ENCODE assay signal across 1 cellular context in the genomic region with DNA sequence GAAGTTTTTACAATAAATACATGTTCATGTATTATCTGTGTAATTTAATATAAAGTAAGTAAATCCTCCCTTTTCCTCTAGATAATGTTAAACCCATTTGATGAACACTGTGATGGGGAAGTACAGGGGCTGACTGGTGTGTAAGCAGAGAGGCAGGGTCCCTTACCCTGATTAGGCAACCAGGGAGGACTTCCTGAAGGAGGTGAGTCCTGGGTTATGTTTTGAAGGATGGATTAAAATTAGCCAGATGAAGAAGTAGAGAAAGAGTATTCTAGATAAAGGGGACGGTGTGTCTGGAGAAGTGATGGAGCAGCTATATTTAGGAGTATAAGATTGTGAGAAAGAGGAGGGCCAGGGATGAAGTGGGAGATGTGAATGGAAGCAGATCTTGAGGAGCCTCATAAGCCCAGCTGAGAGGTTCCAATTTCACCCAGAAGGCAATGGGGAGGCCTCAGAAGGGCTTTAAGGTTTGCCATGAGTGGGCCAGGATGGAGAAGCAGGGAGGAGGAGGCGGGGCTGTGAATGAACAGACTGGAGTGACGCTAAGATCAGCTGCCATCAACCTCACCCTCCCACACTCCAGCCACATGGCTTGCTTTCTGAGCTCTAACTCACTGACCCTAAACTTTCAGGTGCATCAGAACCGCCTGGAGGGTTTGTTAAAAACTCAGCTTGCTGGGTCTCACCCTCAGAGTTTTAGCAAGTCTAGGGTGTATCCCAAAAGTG.
TF ChIP-seq lines count a peak whose summit lies in the region.

No MANE protein-coding gene starts in this region.

TF ChIP-seq in GM12878, 131 proteins besides CTCF, POLR2A, EP300 and RAD21 (continued from another document and continues in another):
- TF ChIP-seq, protein P1, sequence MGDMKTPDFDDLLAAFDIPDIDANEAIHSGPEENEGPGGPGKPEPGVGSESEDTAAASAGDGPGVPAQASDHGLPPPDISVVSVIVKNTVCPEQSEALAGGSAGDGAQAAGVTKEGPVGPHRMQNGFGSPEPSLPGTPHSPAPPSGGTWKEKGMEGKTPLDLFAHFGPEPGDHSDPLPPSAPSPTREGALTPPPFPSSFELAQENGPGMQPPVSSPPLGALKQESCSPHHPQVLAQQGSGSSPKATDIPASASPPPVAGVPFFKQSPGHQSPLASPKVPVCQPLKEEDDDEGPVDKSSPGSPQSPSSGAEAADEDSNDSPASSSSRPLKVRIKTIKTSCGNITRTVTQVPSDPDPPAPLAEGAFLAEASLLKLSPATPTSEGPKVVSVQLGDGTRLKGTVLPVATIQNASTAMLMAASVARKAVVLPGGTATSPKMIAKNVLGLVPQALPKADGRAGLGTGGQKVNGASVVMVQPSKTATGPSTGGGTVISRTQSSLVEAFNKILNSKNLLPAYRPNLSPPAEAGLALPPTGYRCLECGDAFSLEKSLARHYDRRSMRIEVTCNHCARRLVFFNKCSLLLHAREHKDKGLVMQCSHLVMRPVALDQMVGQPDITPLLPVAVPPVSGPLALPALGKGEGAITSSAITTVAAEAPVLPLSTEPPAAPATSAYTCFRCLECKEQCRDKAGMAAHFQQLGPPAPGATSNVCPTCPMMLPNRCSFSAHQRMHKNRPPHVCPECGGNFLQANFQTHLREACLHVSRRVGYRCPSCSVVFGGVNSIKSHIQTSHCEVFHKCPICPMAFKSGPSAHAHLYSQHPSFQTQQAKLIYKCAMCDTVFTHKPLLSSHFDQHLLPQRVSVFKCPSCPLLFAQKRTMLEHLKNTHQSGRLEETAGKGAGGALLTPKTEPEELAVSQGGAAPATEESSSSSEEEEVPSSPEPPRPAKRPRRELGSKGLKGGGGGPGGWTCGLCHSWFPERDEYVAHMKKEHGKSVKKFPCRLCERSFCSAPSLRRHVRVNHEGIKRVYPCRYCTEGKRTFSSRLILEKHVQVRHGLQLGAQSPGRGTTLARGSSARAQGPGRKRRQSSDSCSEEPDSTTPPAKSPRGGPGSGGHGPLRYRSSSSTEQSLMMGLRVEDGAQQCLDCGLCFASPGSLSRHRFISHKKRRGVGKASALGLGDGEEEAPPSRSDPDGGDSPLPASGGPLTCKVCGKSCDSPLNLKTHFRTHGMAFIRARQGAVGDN (IDR thresholded peaks at IDR 0.05) = peak; percentile 91
- peak; percentile 48 for TF ChIP-seq SP1 (IDR thresholded peaks at IDR 0.05; ENCODE audit: low read depth, low read length)
- TF ChIP-seq SPI1 (IDR thresholded peaks at IDR 0.05; ENCODE audit: borderline replicate concordance, insufficient read depth, low read depth, low read length) = no peak
- no peak for TF ChIP-seq ZNF384 (IDR thresholded peaks at IDR 0.05; ENCODE audit: borderline replicate concordance, low read depth, low read length)
- TF ChIP-seq PML (IDR thresholded peaks at IDR 0.05; ENCODE audit: low read length) = no peak
- TF ChIP-seq YBX1 (IDR thresholded peaks at IDR 0.05) = no peak
- TF ChIP-seq ASH2L (IDR thresholded peaks at IDR 0.05; ENCODE audit: borderline replicate concordance, low read depth) = no peak
- TF ChIP-seq E2F8 (IDR thresholded peaks at IDR 0.05; ENCODE audit: low read depth, partially characterized antibody) = no peak
- no peak for TF ChIP-seq NRF1 (conservative IDR thresholded peaks at IDR 0.05; ENCODE audit: low read depth, low read length)
- TF ChIP-seq NBN (IDR thresholded peaks at IDR 0.05) = peak; percentile 44; the same call in 1 of the 2 replicates
- no peak for TF ChIP-seq ZSCAN29 (IDR thresholded peaks at IDR 0.05)
- TF ChIP-seq ZNF207 (IDR thresholded peaks at IDR 0.05; ENCODE audit: borderline replicate concordance) = no peak
- no peak for TF ChIP-seq ZNF24 (IDR thresholded peaks at IDR 0.05)
- TF ChIP-seq CEBPZ (IDR thresholded peaks at IDR 0.05; ENCODE audit: low read depth, low read length) = no peak
- no peak for TF ChIP-seq SIX5 (IDR thresholded peaks at IDR 0.05; ENCODE audit: low read depth, low read length, severe bottlenecking)
- TF ChIP-seq KAT2A (conservative IDR thresholded peaks at IDR 0.05; ENCODE audit: control insufficient read depth, low read depth, low read length) = no peak
- TF ChIP-seq MEF2B (IDR thresholded peaks at IDR 0.05; ENCODE audit: partially characterized antibody, poor library complexity, severe bottlenecking) = no peak
- TF ChIP-seq RAD51 (IDR thresholded peaks at IDR 0.05) = peak; percentile 81
- no peak for TF ChIP-seq SREBF2 (IDR thresholded peaks at IDR 0.05; ENCODE audit: low read length)
- TF ChIP-seq PAX5 (IDR thresholded peaks at IDR 0.05; ENCODE audit: borderline replicate concordance, low read depth, low read length) = 0 out of 2 replicates have a peak, but pooled peaks have one; percentile 33
- no peak for TF ChIP-seq CBX5 (IDR thresholded peaks at IDR 0.05; ENCODE audit: low read depth)
- TF ChIP-seq CHD1 (IDR thresholded peaks at IDR 0.05; ENCODE audit: low read depth, low read length) = no peak
- no peak for TF ChIP-seq IRF4 (IDR thresholded peaks at IDR 0.05; ENCODE audit: low read depth, low read length)
- no peak for TF ChIP-seq BCLAF1 (IDR thresholded peaks at IDR 0.05)
- no peak for TF ChIP-seq ZBED1 (IDR thresholded peaks at IDR 0.05; ENCODE audit: borderline replicate concordance)
- TF ChIP-seq ZNF622 (IDR thresholded peaks at IDR 0.05) = no peak
- TF ChIP-seq USF1 (IDR thresholded peaks at IDR 0.05; ENCODE audit: borderline replicate concordance, extremely low read length, insufficient read depth, low read depth, low read length) = no peak
- TF ChIP-seq RELA (IDR thresholded peaks at IDR 0.05; ENCODE audit: borderline replicate concordance, partially characterized antibody) = no peak
- peak; percentile 47; the same call in 1 of the 2 replicates for TF ChIP-seq TAF1 (IDR thresholded peaks at IDR 0.05; ENCODE audit: borderline replicate concordance, low read depth, low read length)
- no peak for TF ChIP-seq WRNIP1 (IDR thresholded peaks at IDR 0.05; ENCODE audit: borderline replicate concordance, low read depth, low read length)
- TF ChIP-seq, protein P2, sequence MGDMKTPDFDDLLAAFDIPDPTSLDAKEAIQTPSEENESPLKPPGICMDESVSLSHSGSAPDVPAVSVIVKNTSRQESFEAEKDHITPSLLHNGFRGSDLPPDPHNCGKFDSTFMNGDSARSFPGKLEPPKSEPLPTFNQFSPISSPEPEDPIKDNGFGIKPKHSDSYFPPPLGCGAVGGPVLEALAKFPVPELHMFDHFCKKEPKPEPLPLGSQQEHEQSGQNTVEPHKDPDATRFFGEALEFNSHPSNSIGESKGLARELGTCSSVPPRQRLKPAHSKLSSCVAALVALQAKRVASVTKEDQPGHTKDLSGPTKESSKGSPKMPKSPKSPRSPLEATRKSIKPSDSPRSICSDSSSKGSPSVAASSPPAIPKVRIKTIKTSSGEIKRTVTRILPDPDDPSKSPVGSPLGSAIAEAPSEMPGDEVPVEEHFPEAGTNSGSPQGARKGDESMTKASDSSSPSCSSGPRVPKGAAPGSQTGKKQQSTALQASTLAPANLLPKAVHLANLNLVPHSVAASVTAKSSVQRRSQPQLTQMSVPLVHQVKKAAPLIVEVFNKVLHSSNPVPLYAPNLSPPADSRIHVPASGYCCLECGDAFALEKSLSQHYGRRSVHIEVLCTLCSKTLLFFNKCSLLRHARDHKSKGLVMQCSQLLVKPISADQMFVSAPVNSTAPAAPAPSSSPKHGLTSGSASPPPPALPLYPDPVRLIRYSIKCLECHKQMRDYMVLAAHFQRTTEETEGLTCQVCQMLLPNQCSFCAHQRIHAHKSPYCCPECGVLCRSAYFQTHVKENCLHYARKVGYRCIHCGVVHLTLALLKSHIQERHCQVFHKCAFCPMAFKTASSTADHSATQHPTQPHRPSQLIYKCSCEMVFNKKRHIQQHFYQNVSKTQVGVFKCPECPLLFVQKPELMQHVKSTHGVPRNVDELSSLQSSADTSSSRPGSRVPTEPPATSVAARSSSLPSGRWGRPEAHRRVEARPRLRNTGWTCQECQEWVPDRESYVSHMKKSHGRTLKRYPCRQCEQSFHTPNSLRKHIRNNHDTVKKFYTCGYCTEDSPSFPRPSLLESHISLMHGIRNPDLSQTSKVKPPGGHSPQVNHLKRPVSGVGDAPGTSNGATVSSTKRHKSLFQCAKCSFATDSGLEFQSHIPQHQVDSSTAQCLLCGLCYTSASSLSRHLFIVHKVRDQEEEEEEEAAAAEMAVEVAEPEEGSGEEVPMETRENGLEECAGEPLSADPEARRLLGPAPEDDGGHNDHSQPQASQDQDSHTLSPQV (IDR thresholded peaks at IDR 0.05) = no peak
- peak; percentile 44 to 66; a peak in 2 of 4 replicates for TF ChIP-seq IKZF2 (IDR thresholded peaks at IDR 0.05)
